In the genomic region with DNA sequence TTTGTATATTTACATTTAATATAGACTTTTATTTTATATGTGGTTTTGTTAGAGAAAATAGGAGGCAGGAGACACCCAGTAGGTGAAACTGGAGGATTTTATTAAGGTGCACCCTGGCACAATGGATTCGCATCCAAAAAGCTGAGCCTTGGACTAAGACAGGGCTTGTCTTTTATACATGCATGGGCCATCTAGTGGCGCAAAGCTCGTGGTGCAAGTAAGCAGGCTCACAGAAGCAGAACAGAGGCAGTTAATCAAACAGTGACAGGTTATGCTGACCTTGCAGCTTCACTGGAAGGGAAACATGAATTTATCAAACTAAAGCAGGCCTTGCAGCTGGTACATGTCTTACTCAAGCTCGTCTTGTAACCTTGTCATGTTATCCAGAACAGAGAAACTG, we compare ENCODE assay signal across 8 cellular contexts. TPM values are rescaled to one million over a fixed set of nuclear protein-coding genes. Genes with fewer than 3 reads are reported as not detected.
DNase-seq lines count a peak whose midpoint lies in the region; ATAC-seq lines count a peak whose summit lies in the region.

No MANE protein-coding gene starts in this region.

- ATAC-seq in HG02973 (IDR thresholded peaks at IDR 0.05; ENCODE audit: unreplicated experiment) (no peak), HG02852 (IDR thresholded peaks at IDR 0.05; ENCODE audit: unreplicated experiment) (no peak)

- peak; percentile 6 for DNase-seq in EH (ENCODE audit: low read depth)
- DNase-seq in Kasumi-1 (lab: John Stamatoyannopoulos, UW): peak; percentile 47 to 52
- DNase-seq in activated T-cell treated with anti-CD3 and anti-CD28 coated beads, Interleukin-2, amount 50 U/mL, for 1 hour: peak; percentile 40
- peak; percentile 38 for DNase-seq in iPS-NIHi11 (ENCODE audit: low spot score)
- no peak for DNase-seq in ureter (ENCODE audit: low spot score)
- DNase-seq in GOT3 (lab: John Stamatoyannopoulos, UW): no peak

RNA-seq across cellular contexts. Expression of a gene that starts 58.8 kb away (rescaled TPM):
- 6.8 TPM for total RNA-seq in ureter

Comparison
In these comparisons a context has a peak if more than half of its experiments do, and no peak if none do; other contexts are left out.
1. DNase-seq: peak in EH (single experiment), Kasumi-1 (2 of 2), activated T-cell treated with anti-CD3 and anti-CD28 coated beads, Interleukin-2, amount 50 U/mL, for 1 hour (single experiment) and iPS-NIHi11 (single experiment); none in ureter (single experiment) and GOT3 (single experiment).